Comparison of ENCODE assay signal across 19 cellular contexts in the genomic region with DNA sequence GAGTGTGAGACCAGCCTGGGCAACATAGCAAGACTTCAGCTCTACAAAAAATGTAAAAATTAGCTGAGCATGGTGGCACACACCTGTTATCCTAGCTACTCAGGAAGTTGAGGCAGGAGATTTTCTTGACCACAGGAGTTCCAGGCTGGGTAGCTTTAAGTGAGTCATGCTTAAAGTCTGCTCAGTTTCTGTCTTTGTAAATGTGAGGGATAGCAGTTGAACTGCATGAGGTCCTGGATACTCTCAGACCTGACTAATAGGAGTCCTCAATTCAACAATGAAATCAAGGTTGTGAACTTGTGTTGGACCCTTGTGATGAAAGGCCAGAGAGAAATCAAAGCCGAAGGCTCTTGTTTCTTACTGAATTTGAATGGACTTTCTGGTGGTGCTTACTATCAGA. TPM values are rescaled to one million over a fixed set of nuclear protein-coding genes. Genes with fewer than 3 reads are reported as not detected.
DNase-seq lines count a peak whose midpoint lies in the region; ATAC-seq and TF ChIP-seq lines count a peak whose summit lies in the region.
"Had no signal": no experiment of that assay in that cellular context is flagged by ENCODE, and none has a peak within 500 bp of the region (broad histone marks: within the 10 kb centered on the region; RNA-seq: fewer than 3 reads in every experiment).

No MANE protein-coding gene starts in this region.

- H4K8ac ChIP-seq in IMR-90 (ENCODE audit: low read depth in 2 of 2, low read length in 2 of 2), result no peak overlapping the region

- H3K23ac ChIP-seq in IMR-90 (ENCODE audit: low read depth, low read length), result no peak overlapping the region

- no peaks in the 10 kb centered on the region for H4K20me1 ChIP-seq in IMR-90 (ENCODE audit: insufficient read depth, low read length)

- H3K27me3 ChIP-seq in IMR-90 (ENCODE audit: control insufficient read depth, insufficient read depth, low read length) (peaks cover 8% of the 10 kb centered on the region; the same call in 1 of the 2 replicates), brain microvascular endothelial cell (replicated peaks) (no peaks in the 10 kb centered on the region), aorta (ENCODE audit: control insufficient read depth in 1 of 2, insufficient read depth in 2 of 2, low read length in 1 of 2) (no peaks in the 10 kb centered on the region)
- H3K27me3 ChIP-seq: cardiac muscle cell, suprapubic skin had no signal

- TF ChIP-seq RAD21 in IMR-90 (IDR thresholded peaks at IDR 0.05; ENCODE audit: low read length), result no peak

- H3K27ac Mint-ChIP-seq in T-helper 1 cell treated with Interleukin-12 subunit alpha and Interleukin-12 subunit beta and Interleukin-4 antibody, amounts not matched to agents 30 μg/mL and 1 μg/mL, for 36 hours, result no peak overlapping the region
- H3K27ac Mint-ChIP-seq in nephron (no peak overlapping the region), T-cell (no peak overlapping the region)
- H3K27ac Mint-ChIP-seq: CD4-positive, alpha-beta T cell had no signal

- WGBS in IMR-90 (ENCODE audit: extremely low coverage in 2 of 2, insufficient read length in 1 of 2), 2 experiments, result no CpG with 5 or more reads among the region's 1 CpG
- WGBS in aorta, 2 donors, result 88 to 95% methylated on average over 1 of the region's 1 CpG

- H3K27me3 Mint-ChIP-seq in T-helper 1 cell treated with Interleukin-12 subunit alpha and Interleukin-12 subunit beta and Interleukin-4 antibody, amounts not matched to agents 30 μg/mL and 1 μg/mL, for 36 hours (ENCODE audit: low read depth), result no peaks in the 10 kb centered on the region
- H3K27me3 Mint-ChIP-seq in nephron (ENCODE audit: low read depth), result peaks cover 16% of the 10 kb centered on the region
- H3K27me3 Mint-ChIP-seq in T-cell, result peaks cover 30 to 34% of the 10 kb centered on the region in 2 donors

- BruUV-seq in IMR-90 (replicated peaks; lab: Mats Ljungman, UMichigan), result no TSS peak

- no peak overlapping the region for H3K14ac ChIP-seq in IMR-90 (replicated peaks; ENCODE audit: low read depth, low read length)

- no peak for DNase-seq in T-helper 1 cell
- DNase-seq in IMR-90, result peak; percentile 53
- DNase-seq in brain microvascular endothelial cell, result peak; percentile 14
- no peak for DNase-seq in aorta
- DNase-seq in T-cell, result no peak
- DNase-seq in pons (ENCODE audit: low spot score), result no peak
- DNase-seq: CD4-positive, alpha-beta T cell; NCI-H1436 treated with DMSO at 0.1 percent for 48 hours; NCI-H446 treated with DMSO at 0.1 percent for 48 hours had no signal

- no peak overlapping the region for H3K18ac ChIP-seq in IMR-90 (ENCODE audit: low read depth, low read length)

- H3K4me3 Mint-ChIP-seq in T-helper 1 cell treated with Interleukin-12 subunit alpha and Interleukin-12 subunit beta and Interleukin-4 antibody, amounts not matched to agents 30 μg/mL and 1 μg/mL, for 36 hours, result peak overlapping the region; percentile 53
- H3K4me3 Mint-ChIP-seq in nephron, result peak overlapping the region; percentile 76 to 91 (median 82)
- H3K4me3 Mint-ChIP-seq in T-cell, result peak overlapping the region in 1 of 3 donors; percentile 51
- H3K4me3 Mint-ChIP-seq: CD4-positive, alpha-beta T cell had no signal

- no peak overlapping the region for H2BK15ac ChIP-seq in IMR-90 (ENCODE audit: low read depth, low read length)

- H3K4me1 ChIP-seq in IMR-90 (ENCODE audit: control insufficient read depth, insufficient read depth, low read length), result no peaks in the 10 kb centered on the region
- no peaks in the 10 kb centered on the region for H3K4me1 ChIP-seq in aorta (ENCODE audit: control insufficient read depth in 1 of 2, insufficient read depth in 2 of 2, low read length in 2 of 2)
- H3K4me1 ChIP-seq: prostate gland, suprapubic skin had no signal

- H3K9me3 ChIP-seq in IMR-90 (ENCODE audit: control insufficient read depth, insufficient read depth, low read length) (no peaks in the 10 kb centered on the region), aorta (ENCODE audit: control insufficient read depth, low read length) (no peaks in the 10 kb centered on the region)
- H3K9me3 ChIP-seq: prostate gland, suprapubic skin had no signal

- no peaks in the 10 kb centered on the region for H3K9me3 Mint-ChIP-seq in T-helper 1 cell treated with Interleukin-12 subunit alpha and Interleukin-12 subunit beta and Interleukin-4 antibody, amounts not matched to agents 30 μg/mL and 1 μg/mL, for 36 hours
- H3K9me3 Mint-ChIP-seq in nephron, result peaks cover 3% of the 10 kb centered on the region
- H3K9me3 Mint-ChIP-seq in T-cell, result no peaks in the 10 kb centered on the region
- H3K9me3 Mint-ChIP-seq: CD4-positive, alpha-beta T cell had no signal

- peaks cover 19% of the 10 kb centered on the region for H3K4me1 Mint-ChIP-seq in T-helper 1 cell treated with Interleukin-12 subunit alpha and Interleukin-12 subunit beta and Interleukin-4 antibody, amounts not matched to agents 30 μg/mL and 1 μg/mL, for 36 hours (ENCODE audit: low read depth)
- H3K4me1 Mint-ChIP-seq in nephron, result peaks cover 14% of the 10 kb centered on the region
- peaks cover 0 to 6% (median 4%) of the 10 kb centered on the region in 3 donors for H3K4me1 Mint-ChIP-seq in T-cell

- H2BK20ac ChIP-seq in IMR-90 (ENCODE audit: low read depth, low read length), result no peak overlapping the region

- H3K4me2 ChIP-seq in IMR-90 (ENCODE audit: low read depth, low read length), result no peak overlapping the region
- H3K4me2 ChIP-seq: KMS-11 had no signal

- intact Hi-C loops in IMR-90 (cut with micrococcal nuclease) (no loop called here), aorta (cut with DNase I) (no loop called here)

- CTCF ChIA-PET in IMR-90 (lab: Yijun Ruan, JAX) (no interaction called here), T-cell (lab: Charles Lee) (no interaction called here)

- H4K91ac ChIP-seq in IMR-90 (ENCODE audit: insufficient read depth, low read depth, low read length), result no peak overlapping the region

- TF ChIP-seq POLR2A in IMR-90 (IDR thresholded peaks at IDR 0.05; ENCODE audit: low read depth, low read length), result no peak

- H3K56ac ChIP-seq in IMR-90 (ENCODE audit: extremely low read depth, insufficient read depth, low read length), result no peak overlapping the region

- no peak for ATAC-seq in IMR-90 (ENCODE audit: low read depth)
- no peak for ATAC-seq in aorta (ENCODE audit: low FRiP score)
- no peak for ATAC-seq in T-cell (replicated peaks in 1 of 4)
- ATAC-seq: GM12878 had no signal

- H2BK120ac ChIP-seq in IMR-90 (ENCODE audit: low read depth, low read length), result no peak overlapping the region

- no peak overlapping the region for H4K5ac ChIP-seq in IMR-90 (ENCODE audit: low read depth, low read length)

- H2AK5ac ChIP-seq in IMR-90 (ENCODE audit: low read depth, low read length), result no peak overlapping the region

- no peaks in the 10 kb centered on the region for H3K79me1 ChIP-seq in IMR-90 (ENCODE audit: low read depth in 1 of 2, low read length in 2 of 2)

- no peak overlapping the region for H3K4ac ChIP-seq in IMR-90 (ENCODE audit: low read depth, low read length)

- in situ Hi-C loops in IMR-90 (cut with MboI; ENCODE audit: low sequenced_read_pairs), result no loop called here
- in situ Hi-C loops in brain microvascular endothelial cell (cut with HindIII; ENCODE audit: low pct_ligation_motif_present, low sequenced_read_pairs), result no loop called here

- H3K36me3 ChIP-seq in IMR-90 (ENCODE audit: control insufficient read depth, insufficient read depth, low read length) (no peaks in the 10 kb centered on the region), brain microvascular endothelial cell (replicated peaks) (no peaks in the 10 kb centered on the region), aorta (ENCODE audit: control insufficient read depth in 1 of 2, insufficient read depth in 2 of 2, low read length in 1 of 2) (no peaks in the 10 kb centered on the region)
- H3K36me3 ChIP-seq: cardiac muscle cell, prostate gland, suprapubic skin, WERI-Rb-1 had no signal

- no peak overlapping the region for H3K4me3 ChIP-seq in IMR-90 (ENCODE audit: insufficient read depth, low read depth, low read length)
- H3K4me3 ChIP-seq in brain microvascular endothelial cell (ENCODE audit: low read depth, low read length), result no peak overlapping the region
- H3K4me3 ChIP-seq in aorta (ENCODE audit: low read length in 2 of 2), result no peak overlapping the region
- H3K4me3 ChIP-seq: GM12878 had no signal

- POLR2A ChIA-PET in IMR-90 (lab: Charles Lee; ENCODE audit: unreplicated experiment) (no interaction called here), T-cell (lab: Charles Lee) (no interaction called here)

- H2AFZ ChIP-seq in IMR-90 (replicated peaks; ENCODE audit: low read length, poor library complexity), result no peak overlapping the region

- H3K27ac ChIP-seq in IMR-90 (ENCODE audit: insufficient read depth, low read length) (no peak overlapping the region), brain microvascular endothelial cell (no peak overlapping the region), aorta (ENCODE audit: low read depth in 1 of 2, low read length in 2 of 2) (no peak overlapping the region)
- H3K27ac ChIP-seq: 22Rv1, cardiac muscle cell, KMS-11, prostate gland, suprapubic skin, WERI-Rb-1 had no signal

- H3K36me3 Mint-ChIP-seq in T-helper 1 cell treated with Interleukin-12 subunit alpha and Interleukin-12 subunit beta and Interleukin-4 antibody, amounts not matched to agents 30 μg/mL and 1 μg/mL, for 36 hours (ENCODE audit: low read depth), result no peaks in the 10 kb centered on the region
- no peaks in the 10 kb centered on the region for H3K36me3 Mint-ChIP-seq in nephron (ENCODE audit: low read depth)
- H3K36me3 Mint-ChIP-seq in T-cell, result no peaks in the 10 kb centered on the region

- H3K9me1 ChIP-seq in IMR-90 (ENCODE audit: insufficient read depth, low read length), result no peaks in the 10 kb centered on the region; the same call in 1 of the 2 replicates

- H2BK5ac ChIP-seq in IMR-90 (ENCODE audit: low read depth, low read length, poor library complexity, severe bottlenecking), result no peak overlapping the region

- H3K9ac ChIP-seq in IMR-90 (ENCODE audit: low read depth, low read length), result no peak overlapping the region
- H3K9ac ChIP-seq: KMS-11 had no signal

- TF ChIP-seq CTCF in IMR-90 (conservative IDR thresholded peaks at IDR 0.05; ENCODE audit: low read depth, low read length) (no peak), brain microvascular endothelial cell (IDR thresholded peaks at IDR 0.05; ENCODE audit: low read depth, low read length, missing control alignments) (no peak), nephron (IDR thresholded peaks at IDR 0.05; ENCODE audit: unreplicated experiment in 3 of 3) (no peak)

- no peak overlapping the region for H2AK9ac ChIP-seq in IMR-90 (replicated peaks; ENCODE audit: low read depth, low read length, poor library complexity)

- dilution Hi-C loops in IMR-90 (cut with HindIII; ENCODE audit: low sequenced_read_pairs, unreplicated experiment), result no loop called here

TF ChIP-seq in IMR-90, 13 proteins besides CTCF, POLR2A, EP300 and RAD21 (continues in another document):
- TF ChIP-seq SMC3 (IDR thresholded peaks at IDR 0.05; ENCODE audit: low read depth, low read length) (no peak), BHLHE40 (IDR thresholded peaks at IDR 0.05; ENCODE audit: low read depth, low read length) (no peak), MAFK (IDR thresholded peaks at IDR 0.05; ENCODE audit: low read depth, low read length) (no peak)

RNA-seq across cellular contexts. Expression of a gene that starts 45.2 kb away (rescaled TPM):
- total RNA-seq in IMR-90 (2012; rRNA removed), result 1.6 and 1.7 TPM in 2 replicates
- polyA plus RNA-seq in IMR-90 (2012; rRNA removed), result 2.3 and 2.5 TPM in 2 replicates
- 1.1 and 1.6 TPM in 2 replicates for polyA plus RNA-seq in IMR-90 (2012; cell fraction: cytosol; rRNA removed)
- polyA plus RNA-seq in IMR-90 (2012; cell fraction: nucleus; rRNA removed; ENCODE audit: low replicate concordance), result 3.8 and 5.7 TPM in 2 replicates
- 10 to 100 TPM; 11.8 to 17.9 TPM for total RNA-seq in aorta
- polyA plus RNA-seq in aorta, result 1 to 10 TPM; 1.9 to 3.3 TPM
- under 1 TPM; 0.13 to 0.64 (median 0.25) TPM for total RNA-seq in T-cell
- total RNA-seq: OCI-LY7 had no signal

Comparison
In these comparisons a context has a peak if more than half of its experiments do, and no peak if none do; other contexts are left out.
1. DNase-seq: peak in IMR-90 (single experiment) and brain microvascular endothelial cell (single experiment); none in T-helper 1 cell (0 of 5), aorta (0 of 2), T-cell (0 of 34) and pons (single experiment).